24 cellular contexts compared by ENCODE assay signal in genomic region chr7:47827321-47827720, GRCh38.
DNase-seq lines count a peak whose midpoint lies in the region; ATAC-seq and TF ChIP-seq lines count a peak whose summit lies in the region.
"Had no signal": no experiment of that assay in that cellular context is flagged by ENCODE, and none has a peak within 500 bp of the region (broad histone marks: within the 10 kb centered on the region; RNA-seq: fewer than 3 reads in every experiment).

No MANE protein-coding gene starts in this region.

- H3K27ac Mint-ChIP-seq in MCF 10A (ENCODE audit: low read depth, unreplicated experiment), result no peak overlapping the region
- H3K27ac Mint-ChIP-seq: activated naive CD4-positive, alpha-beta T cell treated with anti-CD3 and anti-CD28 coated beads for 36 hours; activated T-cell treated with anti-CD3 and anti-CD28 coated beads, Interleukin-2, amount 50 U/mL, for 24 hours; CD4-positive, alpha-beta memory T cell; memory B cell; stimulated activated naive CD8-positive, alpha-beta T cell treated with anti-CD3 and anti-CD28 coated beads, Interleukin-15, Interleukin-2, amounts not matched to agents 100 ng/mL and 50 ng/mL, for 24 hours had no signal

- intact Hi-C loops in breast epithelium (cut with DNase I; ENCODE audit: low total_unique reads), result no loop called here
- intact Hi-C loops in MCF 10A (cut with micrococcal nuclease), result no loop called here
- intact Hi-C loops in upper lobe of right lung (cut with DNase I), result no loop called here

- CTCF ChIA-PET in MCF 10A (lab: Yijun Ruan, JAX), result interaction anchor here (0.5 to 1.7 kb wide), 6 partner anchors 8 to 561 kb away, joined by 3 to 10 read pairs (median 3); no protein-coding TSS in a partner anchor

- no peaks in the 10 kb centered on the region for H3K36me3 Mint-ChIP-seq in MCF 10A (ENCODE audit: insufficient read depth, unreplicated experiment)
- H3K36me3 Mint-ChIP-seq: CD4-positive, alpha-beta memory T cell; memory B cell had no signal

- no peaks in the 10 kb centered on the region for H3K27me3 Mint-ChIP-seq in MCF 10A (ENCODE audit: insufficient read depth, unreplicated experiment)
- H3K27me3 Mint-ChIP-seq: activated T-cell treated with anti-CD3 and anti-CD28 coated beads, Interleukin-2, amount 50 U/mL, for 24 hours; stimulated activated naive CD8-positive, alpha-beta T cell treated with anti-CD3 and anti-CD28 coated beads, Interleukin-15, Interleukin-2, amounts not matched to agents 100 ng/mL and 50 ng/mL, for 24 hours had no signal

- no peak overlapping the region for H3K4me3 ChIP-seq in breast epithelium
- no peak overlapping the region for H3K4me3 ChIP-seq in upper lobe of right lung
- H3K4me3 ChIP-seq: K562, thyroid gland had no signal

- H3K27me3 ChIP-seq in breast epithelium (no peaks in the 10 kb centered on the region), upper lobe of right lung (no peaks in the 10 kb centered on the region)
- H3K27me3 ChIP-seq: thyroid gland had no signal

- TF ChIP-seq CTCF in breast epithelium (IDR thresholded peaks at IDR 0.05), result no peak
- no peak for TF ChIP-seq CTCF in MCF 10A (IDR thresholded peaks at IDR 0.05; ENCODE audit: unreplicated experiment)
- no peak for TF ChIP-seq CTCF in upper lobe of right lung (IDR thresholded peaks at IDR 0.05)
- no peak for TF ChIP-seq CTCF in GM10266 (IDR thresholded peaks at IDR 0.05; ENCODE audit: control insufficient read depth, insufficient read depth, low read depth, missing control alignments)

- no TSS peak for BruUV-seq in MCF 10A (replicated peaks; lab: Mats Ljungman, UMichigan)

- no peaks in the 10 kb centered on the region for H3K9me3 Mint-ChIP-seq in MCF 10A (ENCODE audit: unreplicated experiment)
- H3K9me3 Mint-ChIP-seq: activated naive CD4-positive, alpha-beta T cell treated with anti-CD3 and anti-CD28 coated beads for 36 hours; activated T-cell treated with anti-CD3 and anti-CD28 coated beads, Interleukin-2, amount 50 U/mL, for 24 hours; CD4-positive, alpha-beta memory T cell; memory B cell; stimulated activated naive CD8-positive, alpha-beta T cell treated with anti-CD3 and anti-CD28 coated beads, Interleukin-15, Interleukin-2, amounts not matched to agents 100 ng/mL and 50 ng/mL, for 24 hours had no signal

- peak overlapping the region; percentile 55 to 73 for H3K27ac ChIP-seq in breast epithelium
- H3K27ac ChIP-seq in upper lobe of right lung, result no peak overlapping the region
- H3K27ac ChIP-seq: thyroid gland had no signal

- ATAC-seq in upper lobe of right lung (peak; percentile 18), GM21526 (IDR thresholded peaks at IDR 0.05; ENCODE audit: low FRiP score, unreplicated experiment) (no peak)
- ATAC-seq: K562 had no signal

- POLR2A ChIA-PET in MCF 10A (lab: Yijun Ruan, JAX), result no interaction called here

- H3K4me1 Mint-ChIP-seq in MCF 10A (ENCODE audit: insufficient read depth, unreplicated experiment), result no peaks in the 10 kb centered on the region
- H3K4me1 Mint-ChIP-seq: CD4-positive, alpha-beta memory T cell; memory B cell had no signal

- H3K4me3 Mint-ChIP-seq in MCF 10A (ENCODE audit: unreplicated experiment), result no peak overlapping the region
- H3K4me3 Mint-ChIP-seq: activated naive CD4-positive, alpha-beta T cell treated with anti-CD3 and anti-CD28 coated beads for 36 hours; activated T-cell treated with anti-CD3 and anti-CD28 coated beads, Interleukin-2, amount 50 U/mL, for 24 hours; CD4-positive, alpha-beta memory T cell; memory B cell; stimulated activated naive CD8-positive, alpha-beta T cell treated with anti-CD3 and anti-CD28 coated beads, Interleukin-15, Interleukin-2, amounts not matched to agents 100 ng/mL and 50 ng/mL, for 24 hours had no signal

- no peak for TF ChIP-seq POLR2A in breast epithelium (IDR thresholded peaks at IDR 0.05)

- H3K4me1 ChIP-seq in breast epithelium (peaks cover 0 to 5% of the 10 kb centered on the region in 2 donors), upper lobe of right lung (no peaks in the 10 kb centered on the region)
- H3K4me1 ChIP-seq: thyroid gland had no signal

- no peaks in the 10 kb centered on the region for H3K36me3 ChIP-seq in breast epithelium
- H3K36me3 ChIP-seq in upper lobe of right lung, result no peaks in the 10 kb centered on the region
- H3K36me3 ChIP-seq: thyroid gland had no signal

- no peaks in the 10 kb centered on the region for H3K9me3 ChIP-seq in breast epithelium
- no peaks in the 10 kb centered on the region for H3K9me3 ChIP-seq in upper lobe of right lung
- H3K9me3 ChIP-seq: thyroid gland had no signal

- peak in 1 of 2 donors; percentile 73 for DNase-seq in breast epithelium (ENCODE audit: low spot score in 2 of 2)
- no peak for DNase-seq in MCF 10A (ENCODE audit: unreplicated experiment)
- DNase-seq in astrocyte of the hippocampus (ENCODE audit: low read depth, low spot score), result peak; percentile 56
- peak; percentile 8 for DNase-seq in medulla oblongata (ENCODE audit: extremely low spot score)
- no peak for DNase-seq in upper lobe of right lung
- no peak for DNase-seq in GM10266 (ENCODE audit: extremely low spot score)
- no peak for DNase-seq in stimulated activated CD4-positive, alpha-beta T cell treated with anti-CD3 and anti-CD28 coated beads, Interleukin-2, amount 100 ng/mL, for 48 hours
- DNase-seq: 8988T; activated CD4-positive, alpha-beta T cell treated with anti-CD3 and anti-CD28 coated beads for 48 hours; activated naive CD4-positive, alpha-beta T cell treated with anti-CD3 and anti-CD28 coated beads for 36 hours; activated T-cell treated with anti-CD3 and anti-CD28 coated beads, Interleukin-2, amount 50 U/mL, for 24 hours; amniotic stem cell; CD4-positive, alpha-beta memory T cell; dermis blood vessel endothelial cell; DMS153; kidney glomerular epithelial cell; NCI-H1694; NCI-H524; retina; thyroid gland had no signal

Comparison
In these comparisons a context has a peak if more than half of its experiments do, and no peak if none do; other contexts are left out.
1. DNase-seq: peak in astrocyte of the hippocampus (single experiment) and medulla oblongata (single experiment); none in MCF 10A (single experiment), upper lobe of right lung (single experiment), GM10266 (single experiment) and stimulated activated CD4-positive, alpha-beta T cell treated with anti-CD3 and anti-CD28 coated beads, Interleukin-2, amount 100 ng/mL, for 48 hours (0 of 2).